ENCODE assay signal across 13 cellular contexts in genomic region chr5:157050050-157050449, GRCh38. TPM values are rescaled to one million over a fixed set of nuclear protein-coding genes. Genes with fewer than 3 reads are reported as not detected.
DNase-seq lines count a peak whose midpoint lies in the region; ATAC-seq and TF ChIP-seq lines count a peak whose summit lies in the region.
"Had no signal": no experiment of that assay in that cellular context is flagged by ENCODE, and none has a peak within 500 bp of the region (broad histone marks: within the 10 kb centered on the region; RNA-seq: fewer than 3 reads in every experiment).

No MANE protein-coding gene starts in this region.

- TF ChIP-seq EP300 in ovary (IDR thresholded peaks at IDR 0.05) = no peak

- ATAC-seq in HG02884 (IDR thresholded peaks at IDR 0.05; ENCODE audit: unreplicated experiment) (peak; percentile 46), SK-N-SH treated with all-trans-retinoic acid at 6 μM for 48 hours (no peak)

- H3K27me3 Mint-ChIP-seq in activated CD4-positive, alpha-beta T cell treated with anti-CD3 and anti-CD28 coated beads, Interleukin-2, amount 10 ng/mL, durations not matched to agents 24 days and 14 days = no peaks in the 10 kb centered on the region

- 83 to 87% (median 85%) methylated on average over 5 of the region's 5 CpGs for WGBS in ovary, 3 donors

- no peaks in the 10 kb centered on the region for H3K36me3 ChIP-seq in ovary

- no peak for TF ChIP-seq CTCF in ovary (IDR thresholded peaks at IDR 0.05)

- H3K4me3 ChIP-seq in ovary = no peak overlapping the region

- intact Hi-C loops in activated CD4-positive, alpha-beta T cell treated with anti-CD3 and anti-CD28 coated beads, Interleukin-2, amount 10 ng/mL, durations not matched to agents 24 days and 14 days (cut with micrococcal nuclease) = no loop called here
- intact Hi-C loops in ovary (cut with DNase I) = no loop called here

- no peak overlapping the region for H3K27ac ChIP-seq in ovary
- H3K27ac ChIP-seq: KMS-11 had no signal

- peaks cover 38% of the 10 kb centered on the region for H3K4me1 Mint-ChIP-seq in activated CD4-positive, alpha-beta T cell treated with anti-CD3 and anti-CD28 coated beads, Interleukin-2, amount 10 ng/mL, durations not matched to agents 24 days and 14 days
- H3K4me1 Mint-ChIP-seq: neural crest cell had no signal

- H3K27ac Mint-ChIP-seq in activated CD4-positive, alpha-beta T cell treated with anti-CD3 and anti-CD28 coated beads, Interleukin-2, amount 10 ng/mL, durations not matched to agents 24 days and 14 days = peak overlapping the region; percentile 77

- H3K36me3 Mint-ChIP-seq in activated CD4-positive, alpha-beta T cell treated with anti-CD3 and anti-CD28 coated beads, Interleukin-2, amount 10 ng/mL, durations not matched to agents 24 days and 14 days (ENCODE audit: low read depth) = peaks cover 51% of the 10 kb centered on the region

- peak; percentile 76 for DNase-seq in activated CD4-positive, alpha-beta T cell treated with anti-CD3 and anti-CD28 coated beads, Interleukin-2, amount 10 ng/mL, durations not matched to agents 24 days and 14 days
- no peak for DNase-seq in activated CD4-positive, alpha-beta T cell treated with anti-CD3 and anti-CD28 coated beads for 4 hours
- DNase-seq in amniotic epithelial cell (ENCODE audit: low read depth) (peak; percentile 7), pons (ENCODE audit: low spot score) (peak; percentile 29), kidney tubule cell (ENCODE audit: low spot score) (no peak), ovary (no peak)
- DNase-seq: activated effector memory CD4-positive, alpha-beta T cell treated with anti-CD3 and anti-CD28 coated beads, Interleukin-2, amount 50 U/mL, for 16 hours; NCI-H345 had no signal

- no peaks in the 10 kb centered on the region for H3K4me1 ChIP-seq in ovary (ENCODE audit: insufficient read depth)

- H3K27me3 ChIP-seq in ovary = no peaks in the 10 kb centered on the region

- H3K9me3 ChIP-seq in ovary = no peaks in the 10 kb centered on the region

- peak overlapping the region; percentile 75 for H3K4me3 Mint-ChIP-seq in activated CD4-positive, alpha-beta T cell treated with anti-CD3 and anti-CD28 coated beads, Interleukin-2, amount 10 ng/mL, durations not matched to agents 24 days and 14 days
- H3K4me3 Mint-ChIP-seq: neural crest cell had no signal

- peaks cover 5% of the 10 kb centered on the region for H3K9me3 Mint-ChIP-seq in activated CD4-positive, alpha-beta T cell treated with anti-CD3 and anti-CD28 coated beads, Interleukin-2, amount 10 ng/mL, durations not matched to agents 24 days and 14 days
- H3K9me3 Mint-ChIP-seq: neural crest cell had no signal

- TF ChIP-seq POLR2A in ovary (IDR thresholded peaks at IDR 0.05) = no peak

TF ChIP-seq in SK-N-SH treated with all-trans-retinoic acid at 6 μM for 48 hours, 23 proteins besides CTCF, POLR2A, EP300 and RAD21:
- TF ChIP-seq RARB (CRISPR knock-in tag; IDR thresholded peaks at IDR 0.05) (no peak), ZC3H10 (CRISPR knock-in tag; IDR thresholded peaks at IDR 0.05) (no peak), CSDC2 (CRISPR knock-in tag; IDR thresholded peaks at IDR 0.05) (no peak), TSHZ2 (CRISPR knock-in tag; IDR thresholded peaks at IDR 0.05) (no peak), TOX (CRISPR knock-in tag; IDR thresholded peaks at IDR 0.05; ENCODE audit: borderline replicate concordance) (no peak), ZFP3 (CRISPR knock-in tag; IDR thresholded peaks at IDR 0.05) (no peak), ISL1 (CRISPR knock-in tag; IDR thresholded peaks at IDR 0.05) (no peak), OSR1 (CRISPR knock-in tag; IDR thresholded peaks at IDR 0.05) (no peak), BACH2 (CRISPR knock-in tag; IDR thresholded peaks at IDR 0.05; ENCODE audit: borderline replicate concordance) (no peak), ESRRG (CRISPR knock-in tag; IDR thresholded peaks at IDR 0.05) (no peak)
- TF ChIP-seq, protein P1, sequence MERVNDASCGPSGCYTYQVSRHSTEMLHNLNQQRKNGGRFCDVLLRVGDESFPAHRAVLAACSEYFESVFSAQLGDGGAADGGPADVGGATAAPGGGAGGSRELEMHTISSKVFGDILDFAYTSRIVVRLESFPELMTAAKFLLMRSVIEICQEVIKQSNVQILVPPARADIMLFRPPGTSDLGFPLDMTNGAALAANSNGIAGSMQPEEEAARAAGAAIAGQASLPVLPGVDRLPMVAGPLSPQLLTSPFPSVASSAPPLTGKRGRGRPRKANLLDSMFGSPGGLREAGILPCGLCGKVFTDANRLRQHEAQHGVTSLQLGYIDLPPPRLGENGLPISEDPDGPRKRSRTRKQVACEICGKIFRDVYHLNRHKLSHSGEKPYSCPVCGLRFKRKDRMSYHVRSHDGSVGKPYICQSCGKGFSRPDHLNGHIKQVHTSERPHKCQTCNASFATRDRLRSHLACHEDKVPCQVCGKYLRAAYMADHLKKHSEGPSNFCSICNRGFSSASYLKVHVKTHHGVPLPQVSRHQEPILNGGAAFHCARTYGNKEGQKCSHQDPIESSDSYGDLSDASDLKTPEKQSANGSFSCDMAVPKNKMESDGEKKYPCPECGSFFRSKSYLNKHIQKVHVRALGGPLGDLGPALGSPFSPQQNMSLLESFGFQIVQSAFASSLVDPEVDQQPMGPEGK (CRISPR knock-in tag; IDR thresholded peaks at IDR 0.05; ENCODE audit: borderline replicate concordance) = no peak

RNA-seq across cellular contexts. Expression of gene HAVCR1, which starts 8.9 kb away (rescaled TPM):
- total RNA-seq in activated CD4-positive, alpha-beta T cell treated with anti-CD3 and anti-CD28 coated beads, Interleukin-2, amount 10 ng/mL, durations not matched to agents 24 days and 14 days = 1.6 and 2.2 TPM in 2 replicates
- under 1 TPM in 1 of 7 donors, not detected in 6; 0.23 TPM for total RNA-seq in ovary
- not detected for polyA plus RNA-seq in ovary
- total RNA-seq: A172, neural crest cell had no signal

RNA-seq across cellular contexts. Expression of gene HAVCR2, which starts 58.8 kb away (rescaled TPM):
- 70.0 and 73.1 TPM in 2 replicates for total RNA-seq in activated CD4-positive, alpha-beta T cell treated with anti-CD3 and anti-CD28 coated beads, Interleukin-2, amount 10 ng/mL, durations not matched to agents 24 days and 14 days
- total RNA-seq in ovary = 1 to 10 TPM; 1.3 to 8.8 (median 2.9) TPM
- polyA plus RNA-seq in ovary = 10 to 100 TPM in 1 of 2 donors, 1 to 10 TPM in 1; 1.6 to 12.0 TPM
- total RNA-seq: A172 had no signal

Comparison
In these comparisons a context has a peak if more than half of its experiments do, and no peak if none do; other contexts are left out.
1. DNase-seq: peak in activated CD4-positive, alpha-beta T cell treated with anti-CD3 and anti-CD28 coated beads, Interleukin-2, amount 10 ng/mL, durations not matched to agents 24 days and 14 days (single experiment), amniotic epithelial cell (single experiment) and pons (single experiment); none in activated CD4-positive, alpha-beta T cell treated with anti-CD3 and anti-CD28 coated beads for 4 hours (0 of 2), kidney tubule cell (single experiment) and ovary (0 of 5).